In the genomic region with DNA sequence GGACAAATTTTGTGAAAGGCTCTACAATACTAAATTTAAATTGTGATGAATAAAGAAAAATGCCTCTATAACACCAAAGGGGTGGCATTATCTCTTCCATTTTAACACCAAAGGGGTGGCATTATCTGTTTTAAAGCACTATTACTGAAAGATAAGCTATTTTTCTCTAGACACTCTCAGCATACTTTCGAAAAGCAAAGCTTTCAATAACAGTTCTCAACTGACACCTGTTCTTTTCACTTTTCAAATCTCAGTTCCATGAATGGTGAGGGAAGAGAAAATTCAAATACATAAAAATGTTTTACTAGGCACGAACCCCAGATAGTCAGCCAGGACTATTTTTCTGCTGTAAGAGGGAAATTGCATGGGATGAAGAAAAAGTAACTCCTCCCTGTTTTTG, we compare ENCODE assay signal across 21 cellular contexts.
"Had no signal": no experiment of that assay in that cellular context is flagged by ENCODE, and none has a peak within 500 bp of the region (broad histone marks: within the 10 kb centered on the region; RNA-seq: fewer than 3 reads in every experiment).

No MANE protein-coding gene starts in this region.

- H3K9me3 ChIP-seq: esophagus muscularis mucosa, gastrocnemius medialis, testis, vagina had no signal

- H3K36me3 ChIP-seq: gastrocnemius medialis, vagina had no signal

- FAIRE-seq: bronchial epithelial cell had no signal

- H3K4me3 ChIP-seq: coronary artery, esophagus muscularis mucosa, gastrocnemius medialis, testis, vagina had no signal

- H3K27ac ChIP-seq: coronary artery, esophagus muscularis mucosa, testis, vagina had no signal

- ATAC-seq: gastrocnemius medialis; left cardiac atrium; natural killer cell; stimulated activated naive B cell treated with anti-CD40 and anti-IgM and Interleukin-4, amounts not matched to agents 10 μg/mL and 1 μg/mL and 100 μg/mL, for 72 hours had no signal

- DNase-seq: activated CD4-positive, alpha-beta memory T cell treated with anti-CD3 and anti-CD28 coated beads for 36 hours; activated CD4-positive, alpha-beta T cell treated with anti-CD3 and anti-CD28 coated beads for 48 hours; activated effector memory CD4-positive, alpha-beta T cell treated with anti-CD3 and anti-CD28 coated beads, Interleukin-2, amount 50 U/mL, for 16 hours; activated naive CD4-positive, alpha-beta T cell treated with anti-CD3 and anti-CD28 coated beads, Interleukin-2, amount 10 ng/mL, durations not matched to agents 7 days and 5 days; amygdala; cerebellar nuclear complex; gastrocnemius medialis; head of caudate nucleus; islet precursor cell; left cardiac atrium; midbrain; natural killer cell; stimulated activated CD4-positive, alpha-beta T cell treated with anti-CD3 and anti-CD28 coated beads, Interleukin-2, amount 100 ng/mL, for 48 hours; stimulated activated CD8-positive, alpha-beta memory T cell treated with anti-CD3 and anti-CD28 coated beads, Interleukin-4, amount 100 ng/mL, for 48 hours; stimulated activated naive B cell treated with anti-CD40 and anti-IgM and Interleukin-4, amounts not matched to agents 10 μg/mL and 1 μg/mL and 100 μg/mL, for 72 hours; testis; trophoblast cell had no signal

- H3K27me3 ChIP-seq: esophagus muscularis mucosa, gastrocnemius medialis, testis, vagina had no signal

- H3K4me1 ChIP-seq: esophagus muscularis mucosa, testis, vagina had no signal
